24 cellular contexts compared by ENCODE assay signal in the genomic region with DNA sequence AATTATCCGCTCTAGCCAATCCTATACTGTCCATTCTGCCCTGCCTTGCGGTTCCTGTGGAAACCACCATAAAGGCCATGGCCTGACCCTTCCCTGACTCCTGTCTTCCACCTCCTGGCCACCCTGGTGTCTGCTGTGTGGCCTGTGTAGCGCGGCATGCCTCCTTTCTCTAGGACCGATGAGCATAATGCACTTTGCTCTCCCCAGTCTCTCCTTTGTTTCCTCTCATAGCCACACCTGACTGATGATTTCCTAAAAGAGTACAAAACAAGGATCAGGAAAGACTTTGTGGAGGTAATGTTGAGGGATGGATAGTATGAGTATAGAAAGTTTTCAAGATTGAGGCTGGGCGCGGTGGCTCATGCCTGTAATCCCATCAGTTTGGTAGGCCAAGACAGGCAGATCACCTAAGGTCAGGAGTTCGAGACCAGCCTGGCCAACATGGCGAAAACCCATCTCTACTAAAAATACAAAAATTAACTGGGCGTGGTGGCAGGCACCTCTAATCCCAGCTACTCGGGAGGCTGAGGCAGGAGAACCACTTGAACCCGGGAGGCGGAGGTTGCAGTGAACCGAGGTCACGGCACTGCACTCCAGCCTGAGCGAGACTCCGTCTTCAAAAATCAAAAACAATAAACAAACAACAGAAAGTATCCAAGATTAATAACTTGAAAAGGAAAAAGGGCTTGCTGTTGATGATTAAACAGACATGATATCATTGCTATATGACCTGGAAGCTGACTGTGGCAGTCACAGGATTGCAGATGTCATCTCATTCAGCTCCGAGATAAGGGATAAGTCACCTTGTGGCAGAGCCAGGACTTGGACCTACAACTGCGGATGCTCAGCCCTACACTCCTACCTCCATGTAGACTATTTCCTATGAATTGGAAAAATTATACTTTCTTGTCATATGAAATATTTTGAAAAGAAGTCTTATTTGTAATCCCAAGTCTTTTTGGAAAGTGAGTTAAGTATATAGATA. TPM values are rescaled to one million over a fixed set of nuclear protein-coding genes. Genes with fewer than 3 reads are reported as not detected.
DNase-seq lines count a peak whose midpoint lies in the region; ATAC-seq and TF ChIP-seq lines count a peak whose summit lies in the region.
"Had no signal": no experiment of that assay in that cellular context is flagged by ENCODE, and none has a peak within 500 bp of the region (broad histone marks: within the 10 kb centered on the region; RNA-seq: fewer than 3 reads in every experiment).

No MANE protein-coding gene starts in this region.

- H3K9ac ChIP-seq in trophoblast cell (ENCODE audit: low read length) = no peak overlapping the region

- no peak overlapping the region for H3K4ac ChIP-seq in trophoblast cell (ENCODE audit: low read depth, low read length)

- intact Hi-C loops in right lobe of liver (cut with DNase I) = no loop called here

- peak; percentile 58 for DNase-seq in hepatocyte (ENCODE audit: low spot score)
- peak in 1 of 3 donors; percentile 34 for DNase-seq in right lobe of liver
- DNase-seq in trophoblast cell = peak; percentile 77 to 78
- no peak for DNase-seq in NCI-H446 treated with DMSO at 0.1 percent for 48 hours (lab: John Stamatoyannopoulos, UW)
- DNase-seq in cerebellar nuclear complex (lab: John Stamatoyannopoulos, UW) = no peak
- DNase-seq in hepatic stellate cell (ENCODE audit: low spot score) = no peak
- no peak for DNase-seq in ecto neural progenitor cell (ENCODE audit: low spot score)
- DNase-seq: C1 segment of cervical spinal cord; CD4-positive, alpha-beta memory T cell; COR-L47; H7; Kasumi-1; MV-4-11; NCI-H1105 treated with DMSO at 0.1 percent for 48 hours; NCI-H146; NCI-H1930; NCI-H2107; NCI-H524 treated with DMSO at 0.1 percent for 48 hours; NCI-H774; PC-3 had no signal

- H2BK120ac ChIP-seq in trophoblast cell (ENCODE audit: insufficient read depth, low read length, poor library complexity) = no peak overlapping the region

- no peak overlapping the region for H2AK5ac ChIP-seq in trophoblast cell (ENCODE audit: low read length)

- H3K18ac ChIP-seq in trophoblast cell (ENCODE audit: low read length) = no peak overlapping the region

- peaks cover 12% of the 10 kb centered on the region for H3K79me1 ChIP-seq in trophoblast cell (ENCODE audit: low read length)

- H3K14ac ChIP-seq in trophoblast cell (ENCODE audit: low read length) = no peak overlapping the region

- no peaks in the 10 kb centered on the region for H3K4me1 ChIP-seq in hepatocyte (ENCODE audit: insufficient read depth)
- H3K4me1 ChIP-seq in right lobe of liver = peaks cover 0 to 20% (median 5%) of the 10 kb centered on the region in 4 donors
- H3K4me1 ChIP-seq in trophoblast cell (ENCODE audit: control insufficient read depth in 1 of 2, insufficient read depth in 2 of 2, low read length in 2 of 2) = peaks cover 7 to 9% of the 10 kb centered on the region in 2 experiments
- H3K4me1 ChIP-seq: SJSA1 had no signal

- H3K79me2 ChIP-seq in hepatocyte = no peaks in the 10 kb centered on the region
- no peaks in the 10 kb centered on the region for H3K79me2 ChIP-seq in trophoblast cell (ENCODE audit: control insufficient read depth, insufficient read depth, low read length, poor library complexity)

- H4K12ac ChIP-seq in trophoblast cell (ENCODE audit: low read depth, low read length) = no peak overlapping the region

- WGBS in hepatocyte (ENCODE audit: low lambda C conversion rate, missing lambda C conversion rate) = 93% methylated on average over 19 of the region's 19 CpGs
- 60% methylated on average over 13 of the region's 19 CpGs for WGBS in right lobe of liver (ENCODE audit: insufficient coverage, low coverage, low lambda C conversion rate, missing lambda C conversion rate)
- WGBS in trophoblast cell (ENCODE audit: extremely low coverage, insufficient coverage, insufficient read length) = no CpG with 5 or more reads among the region's 19 CpGs

- no peaks in the 10 kb centered on the region for H3K9me3 ChIP-seq in hepatocyte (ENCODE audit: low read depth)
- H3K9me3 ChIP-seq in right lobe of liver = no peaks in the 10 kb centered on the region
- peaks cover 2% of the 10 kb centered on the region for H3K9me3 ChIP-seq in trophoblast cell (ENCODE audit: insufficient read depth, low read depth, low read length)
- H3K9me3 ChIP-seq: A549, SJSA1 had no signal

- no peak overlapping the region for H3K23ac ChIP-seq in trophoblast cell (ENCODE audit: low read length)

- H4K8ac ChIP-seq in trophoblast cell (ENCODE audit: low read depth, low read length) = no peak overlapping the region

- TF ChIP-seq POLR2A in right lobe of liver (IDR thresholded peaks at IDR 0.05) = no peak

- H2AFZ ChIP-seq in hepatocyte = no peak overlapping the region
- H2AFZ ChIP-seq in trophoblast cell (ENCODE audit: insufficient read depth, low read length, poor library complexity) = no peak overlapping the region

- TF ChIP-seq CTCF in hepatocyte (IDR thresholded peaks at IDR 0.05; ENCODE audit: poor library complexity) = no peak
- TF ChIP-seq CTCF in right lobe of liver (IDR thresholded peaks at IDR 0.05) = no peak

- H3K4me2 ChIP-seq in hepatocyte (no peak overlapping the region), trophoblast cell (ENCODE audit: low read length) (no peak overlapping the region)
- H3K4me2 ChIP-seq: A549 had no signal

- H2BK5ac ChIP-seq in trophoblast cell (ENCODE audit: low read depth, low read length, poor library complexity) = peak overlapping the region; percentile 44

- ATAC-seq in right lobe of liver = peak; percentile 65 to 85 (median 70)
- ATAC-seq: K562, PC-3, Right ventricle myocardium inferior had no signal

- H3K4me3 ChIP-seq in hepatocyte (no peak overlapping the region), right lobe of liver (no peak overlapping the region), trophoblast cell (ENCODE audit: low read depth, low read length) (no peak overlapping the region)
- H3K4me3 ChIP-seq: A549, K562, SJSA1 had no signal

- H2BK12ac ChIP-seq in trophoblast cell (ENCODE audit: low read length) = peak overlapping the region; percentile 81

- H3K27me3 ChIP-seq in hepatocyte (no peaks in the 10 kb centered on the region), right lobe of liver (no peaks in the 10 kb centered on the region), trophoblast cell (ENCODE audit: insufficient read depth, low read length) (no peaks in the 10 kb centered on the region)
- H3K27me3 ChIP-seq: SJSA1 had no signal

- H3K27ac ChIP-seq in hepatocyte (peak overlapping the region; percentile 66), right lobe of liver (peak overlapping the region; percentile 28 to 88 (median 73)), trophoblast cell (ENCODE audit: low read depth, low read length) (peak overlapping the region; percentile 11)
- H3K27ac ChIP-seq: A549, SJSA1 had no signal

- H4K20me1 ChIP-seq in hepatocyte (ENCODE audit: insufficient read depth, poor library complexity, severe bottlenecking) = no peaks in the 10 kb centered on the region

- H3K9me2 ChIP-seq in hepatocyte (replicated peaks; ENCODE audit: insufficient read depth) = no peaks in the 10 kb centered on the region

- H4K91ac ChIP-seq in trophoblast cell (ENCODE audit: low read depth, low read length) = peak overlapping the region; percentile 14

- H3K36me3 ChIP-seq in hepatocyte (replicated peaks; ENCODE audit: insufficient read depth, low read depth) (no peaks in the 10 kb centered on the region), right lobe of liver (no peaks in the 10 kb centered on the region), trophoblast cell (ENCODE audit: control insufficient read depth in 1 of 2, insufficient read depth in 2 of 2, low read length in 2 of 2) (no peaks in the 10 kb centered on the region)
- H3K36me3 ChIP-seq: SJSA1 had no signal

RNA-seq across cellular contexts. Expression of a gene that starts 16.6 kb away (rescaled TPM):
- total RNA-seq in hepatocyte = 26.2 and 26.5 TPM in 2 replicates
- polyA plus RNA-seq in hepatocyte = 14.0 and 18.8 TPM in 2 replicates
- 10 to 100 TPM; 13.0 to 55.1 (median 34.4) TPM for total RNA-seq in right lobe of liver
- 28.1 and 29.3 TPM in 2 replicates for polyA plus RNA-seq in trophoblast cell (2013)
- polyA plus RNA-seq: K562 had no signal

RNA-seq across cellular contexts. Expression of a gene that starts 17.0 kb away (rescaled TPM):
- total RNA-seq in hepatocyte (49.3 and 58.7 TPM in 2 replicates), right lobe of liver (10 to 100 TPM; 34.6 to 52.8 (median 40.8) TPM)
- polyA plus RNA-seq in hepatocyte = 35.7 and 38.7 TPM in 2 replicates
- 109 and 116 TPM in 2 replicates for polyA plus RNA-seq in trophoblast cell (2013)
- polyA plus RNA-seq: K562 had no signal

Comparison
In these comparisons a context has a peak if more than half of its experiments do, and no peak if none do; other contexts are left out.
1. DNase-seq: peak in hepatocyte (single experiment) and trophoblast cell (2 of 2); none in NCI-H446 treated with DMSO at 0.1 percent for 48 hours (single experiment), cerebellar nuclear complex (0 of 2), hepatic stellate cell (single experiment) and ecto neural progenitor cell (single experiment).
2. H3K27ac ChIP-seq: peak in every context shown above with its lines; median percentile 73 in right lobe of liver; 66 in hepatocyte; 11 in trophoblast cell.